In the genomic region with DNA sequence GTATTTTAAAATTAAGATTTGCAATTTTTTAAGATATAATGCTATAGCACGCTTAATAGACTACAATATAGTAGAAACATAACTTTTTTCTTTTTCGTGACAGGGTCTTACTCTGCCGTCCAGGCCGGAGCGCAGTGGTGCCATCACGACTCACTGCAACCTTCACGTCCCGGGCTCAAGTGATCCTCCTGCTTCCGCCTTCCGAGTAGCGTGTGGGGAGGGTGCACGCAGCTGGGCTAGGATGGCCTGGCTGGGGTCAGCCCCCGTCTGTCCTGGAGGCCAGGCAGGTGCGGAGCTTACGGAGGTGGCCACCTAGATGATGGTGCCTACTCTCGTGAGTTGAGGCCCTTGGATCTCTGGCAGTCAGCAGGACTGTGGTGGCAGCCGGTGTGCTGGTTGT, we compare ENCODE assay signal across 34 cellular contexts. TPM values are rescaled to one million over a fixed set of nuclear protein-coding genes. Genes with fewer than 3 reads are reported as not detected.
"Had no signal": no experiment of that assay in that cellular context is flagged by ENCODE, and none has a peak within 500 bp of the region (broad histone marks: within the 10 kb centered on the region; RNA-seq: fewer than 3 reads in every experiment).

No MANE protein-coding gene starts in this region.

- H3K9me3 ChIP-seq: left lung, mucosa of descending colon, pancreas, prostate gland, suprapubic skin, thoracic aorta, upper lobe of right lung had no signal

- H3K36me3 ChIP-seq: heart right ventricle, left lung, pancreas, prostate gland, suprapubic skin, thoracic aorta, tibial artery, upper lobe of right lung had no signal

- FAIRE-seq: islet of Langerhans, kidney, pancreas, urothelium cell line had no signal

- ATAC-seq: left colon; left lung; mucosa of descending colon; naive thymus-derived CD4-positive, alpha-beta T cell; pancreas; right cardiac atrium; sciatic nerve; upper lobe of right lung had no signal

- H3K4me3 ChIP-seq: heart right ventricle, left lung, lung, mucosa of descending colon, pancreas, prostate gland, skin epidermis, suprapubic skin, thoracic aorta, tibial artery, upper lobe of right lung had no signal

- H3K27ac ChIP-seq: heart right ventricle, left lung, pancreas, prostate gland, skin epidermis, suprapubic skin, thoracic aorta, tibial artery, upper lobe of right lung had no signal

- DNase-seq: heart right ventricle; hippocampal formation; kidney; left colon; midbrain; mucosa of descending colon; naive thymus-derived CD4-positive, alpha-beta T cell; nucleus accumbens; posterior cingulate gyrus; retina; stimulated activated CD4-positive, alpha-beta T cell treated with anti-CD3 and anti-CD28 coated beads, Interleukin-12 subunit alpha, Interleukin-12 subunit beta, amount 100 ng/mL, for 4 hours; stimulated activated CD4-positive, alpha-beta T cell treated with anti-CD3 and anti-CD28 coated beads, Interleukin-15, amount 100 ng/mL, for 24 hours; stimulated activated CD4-positive, alpha-beta T cell treated with anti-CD3 and anti-CD28 coated beads, Interleukin-2, amount 100 ng/mL, for 24 hours; stimulated activated CD4-positive, alpha-beta T cell treated with anti-CD3 and anti-CD28 coated beads, Interleukin-4, amount 100 ng/mL, for 1 hour; stimulated activated naive B cell treated with anti-CD40 and anti-IgM and Interleukin-4, amounts not matched to agents 10 μg/mL and 1 μg/mL and 100 μg/mL, for 72 hours; tibial artery; trophoblast cell; upper lobe of right lung had no signal

- H3K4me1 ChIP-seq: heart right ventricle, left lung, pancreas, prostate gland, upper lobe of right lung had no signal

RNA-seq across cellular contexts. Expression of a gene that starts 50.1 kb away (rescaled TPM):
- total RNA-seq: lower leg skin; myocyte; naive thymus-derived CD4-positive, alpha-beta T cell; natural killer cell treated with Interleukin-12 subunit alpha and Interleukin-12 subunit beta and Interleukin-15 and Interleukin-18, amount 100 ng/mL, for 72 hours; osteoblast; suprapubic skin; thoracic aorta had no signal
- polyA plus RNA-seq: immature natural killer cell; naive thymus-derived CD4-positive, alpha-beta T cell had no signal
